ENCODE assay signal across 11 cellular contexts in genomic region chr3:165195226-165195625, GRCh38. TPM values are rescaled to one million over a fixed set of nuclear protein-coding genes. Genes with fewer than 3 reads are reported as not detected.
DNase-seq lines count a peak whose midpoint lies in the region; ATAC-seq and TF ChIP-seq lines count a peak whose summit lies in the region.
"Had no signal": no experiment of that assay in that cellular context is flagged by ENCODE, and none has a peak within 500 bp of the region (broad histone marks: within the 10 kb centered on the region; RNA-seq: fewer than 3 reads in every experiment).

No MANE protein-coding gene starts in this region.

- H3K4me2 ChIP-seq in fibroblast of lung (ENCODE audit: extremely low read depth, insufficient read depth, low read length) = peak overlapping the region; percentile 62

- H3K27ac ChIP-seq in fibroblast of lung (ENCODE audit: insufficient read depth, low read length) = no peak overlapping the region
- H3K27ac ChIP-seq in ovary = no peak overlapping the region

- intact Hi-C loops in ovary (cut with DNase I) = no loop called here

- H3K9me3 ChIP-seq in ES-I3 (ENCODE audit: control insufficient read depth, insufficient read depth, low read length) (no peaks in the 10 kb centered on the region), fibroblast of lung (ENCODE audit: control insufficient read depth, insufficient read depth, low read depth, low read length) (no peaks in the 10 kb centered on the region), ovary (no peaks in the 10 kb centered on the region)

- no peaks in the 10 kb centered on the region for H3K36me3 ChIP-seq in ES-I3 (ENCODE audit: insufficient read depth, low read length)
- no peaks in the 10 kb centered on the region for H3K36me3 ChIP-seq in fibroblast of lung (ENCODE audit: control insufficient read depth, insufficient read depth, low read length)
- no peaks in the 10 kb centered on the region for H3K36me3 ChIP-seq in ovary

- peak overlapping the region; percentile 59; the same call in 1 of the 2 replicates for H3K9ac ChIP-seq in ES-I3 (ENCODE audit: low read depth, low read length)
- H3K9ac ChIP-seq in fibroblast of lung (ENCODE audit: insufficient read depth, low read length) = no peak overlapping the region

- H2AFZ ChIP-seq in fibroblast of lung (ENCODE audit: low read length) = no peak overlapping the region

- H4K20me1 ChIP-seq in fibroblast of lung (ENCODE audit: control insufficient read depth, extremely low read depth, insufficient read depth, low read length) = no peaks in the 10 kb centered on the region

- H3K79me2 ChIP-seq in fibroblast of lung (ENCODE audit: control insufficient read depth, insufficient read depth, low read length) = no peaks in the 10 kb centered on the region

- H3K4me1 ChIP-seq in ES-I3 (ENCODE audit: insufficient read depth, low read length) (peaks cover 3% of the 10 kb centered on the region; the same call in 1 of the 2 replicates), fibroblast of lung (ENCODE audit: control insufficient read depth, extremely low read depth, insufficient read depth, low read length) (no peaks in the 10 kb centered on the region), ovary (ENCODE audit: insufficient read depth) (peaks cover 2% of the 10 kb centered on the region)

- H3K27me3 ChIP-seq in fibroblast of lung (ENCODE audit: control insufficient read depth, insufficient read depth, low read length) (peaks cover 30% of the 10 kb centered on the region), ovary (no peaks in the 10 kb centered on the region)

- DNase-seq in NCI-H345 (lab: John Stamatoyannopoulos, UW) (peak; percentile 43), fibroblast of lung (ENCODE audit: low read depth in 2 of 2) (peak in 1 of 2 donors; percentile 8), ovary (no peak), kidney glomerular epithelial cell (lab: John Stamatoyannopoulos, UW) (no peak), activated gamma-delta T cell treated with Interleukin-2 at 50 U/mL for 16 hours (no peak)
- no peak for DNase-seq in stimulated activated CD4-positive, alpha-beta T cell treated with anti-CD3 and anti-CD28 coated beads, Interleukin-2, amount 100 ng/mL, for 24 hours
- DNase-seq: activated CD8-positive, alpha-beta memory T cell treated with anti-CD3 and anti-CD28 coated beads for 24 hours; DND-41; kidney had no signal

- TF ChIP-seq CTCF in fibroblast of lung (conservative IDR thresholded peaks at IDR 0.05 in 1 of 2, IDR thresholded peaks at IDR 0.05 in 1 of 2; ENCODE audit: low read depth in 1 of 2, low read length in 2 of 2) = no peak
- no peak for TF ChIP-seq CTCF in ovary (IDR thresholded peaks at IDR 0.05)

- H3K4me3 ChIP-seq in fibroblast of lung (replicated peaks in 1 of 4; ENCODE audit: control extremely low read depth in 1 of 4, insufficient read depth in 1 of 4, low read depth in 3 of 4, low read length in 4 of 4) = peak overlapping the region in 1 of 4 experiments; percentile 59
- H3K4me3 ChIP-seq in ovary = peak overlapping the region; percentile 39

- no peak for TF ChIP-seq POLR2A in ovary (IDR thresholded peaks at IDR 0.05)

- no peak for ATAC-seq in HG03520 (IDR thresholded peaks at IDR 0.05; ENCODE audit: unreplicated experiment)

- 4 to 15% (median 11%) methylated on average over 19 of the region's 19 CpGs for WGBS in ovary, 3 donors

- no peak for TF ChIP-seq EP300 in ovary (IDR thresholded peaks at IDR 0.05)

RNA-seq across cellular contexts. Expression of gene SLITRK3, which starts 1.0 kb away (rescaled TPM):
- total RNA-seq in fibroblast of lung (under 0.01 TPM in 1 of 2 replicates, not detected in the other), ovary (1 to 10 TPM in 2 of 7 donors, under 1 TPM in 4, not detected in 1; 0.17 to 4.9 (median 0.71) TPM)
- polyA plus RNA-seq in fibroblast of lung (not detected in 2 replicates), ovary (1 to 10 TPM in 1 of 2 donors, under 1 TPM in 1; 0.05 to 7.6 TPM)
- polyA plus RNA-seq in fibroblast of lung (2012) = not detected in 2 replicates
- not detected in 2 replicates for polyA minus RNA-seq in fibroblast of lung (ENCODE audit: low replicate concordance)
